Comparison of ENCODE assay signal across 20 cellular contexts in genomic region chr21:19510653-19511052, GRCh38.
"Had no signal": no experiment of that assay in that cellular context is flagged by ENCODE, and none has a peak within 500 bp of the region (broad histone marks: within the 10 kb centered on the region; RNA-seq: fewer than 3 reads in every experiment).

No MANE protein-coding gene starts in this region.

- H3K4me3 ChIP-seq: cardiac muscle cell, dorsolateral prefrontal cortex, lower lobe of right lung, prostate gland, right atrium auricular region, tibial artery had no signal

- FAIRE-seq: colon, keratinocyte, urothelium cell line had no signal

- DNase-seq: activated CD4-positive, alpha-beta T cell treated with anti-CD3 and anti-CD28 coated beads, Interleukin-2, amount 50 U/mL, for 48 hours; activated naive CD8-positive, alpha-beta T cell treated with anti-CD3 and anti-CD28 coated beads for 36 hours; amniotic stem cell; dorsolateral prefrontal cortex; foreskin keratinocyte; glutamatergic neuron; hippocampal formation; lower lobe of right lung; stimulated activated CD4-positive, alpha-beta T cell treated with anti-CD3 and anti-CD28 coated beads, Interleukin-2, amount 100 ng/mL, for 24 hours; stimulated activated naive CD8-positive, alpha-beta T cell treated with anti-CD3 and anti-CD28 coated beads, Interleukin-15, Interleukin-2, amounts not matched to agents 100 U/mL and 50 U/mL, for 24 hours; substantia nigra; tibial artery; WERI-Rb-1 had no signal

- H3K9me3 ChIP-seq: prostate gland had no signal

- H3K27ac ChIP-seq: cardiac muscle cell, dorsolateral prefrontal cortex, epithelial cell of prostate, foreskin keratinocyte, lower lobe of right lung, prostate gland, right atrium auricular region, tibial artery, WERI-Rb-1 had no signal

- H3K4me1 ChIP-seq: foreskin keratinocyte, lower lobe of right lung, prostate gland, right atrium auricular region, tibial artery had no signal

- H3K27me3 ChIP-seq: cardiac muscle cell, foreskin keratinocyte, right atrium auricular region, tibial artery had no signal

- H3K36me3 ChIP-seq: cardiac muscle cell, lower lobe of right lung, prostate gland, right atrium auricular region, tibial artery, WERI-Rb-1 had no signal

- ATAC-seq: foreskin keratinocyte; lower lobe of right lung; stimulated activated naive CD8-positive, alpha-beta T cell treated with anti-CD3 and anti-CD28 coated beads, Interleukin-15, Interleukin-2, amounts not matched to agents 100 U/mL and 50 U/mL, for 24 hours had no signal
